In genomic region chr3:81790117-81790516, GRCh38 we compare ENCODE assay signal across 17 cellular contexts.
"Had no signal": no experiment of that assay in that cellular context is flagged by ENCODE, and none has a peak within 500 bp of the region (broad histone marks: within the 10 kb centered on the region; RNA-seq: fewer than 3 reads in every experiment).

No MANE protein-coding gene starts in this region.

- H3K4me3 ChIP-seq: colonic mucosa, pancreas, transverse colon had no signal

- H3K4me1 ChIP-seq: colonic mucosa, pancreas, transverse colon had no signal

- H3K9me3 ChIP-seq: colonic mucosa, pancreas, transverse colon had no signal

- H3K36me3 ChIP-seq: colonic mucosa, pancreas, transverse colon had no signal

- ATAC-seq: activated T-cell treated with anti-CD3 and anti-CD28 coated beads, Interleukin-2, amount 50 U/mL, for 4 hours; left lobe of liver; naive thymus-derived CD8-positive, alpha-beta T cell; pancreas; T-helper 17 cell had no signal

- H3K27ac ChIP-seq: colonic mucosa, epithelial cell of prostate, pancreas, transverse colon, VCaP had no signal

- H3K27me3 ChIP-seq: colonic mucosa, pancreas, transverse colon had no signal

- DNase-seq: activated CD4-positive, alpha-beta T cell treated with anti-CD3 and anti-CD28 coated beads, Interleukin-2, amount 50 U/mL, for 1 hour; activated CD4-positive, CD25-positive, alpha-beta regulatory T cell treated with anti-CD3 and anti-CD28 coated beads, Interleukin-2, amount 50 U/mL, for 72 hours; activated CD8-positive, alpha-beta memory T cell treated with anti-CD3 and anti-CD28 coated beads, Interleukin-2, amount 50 U/mL, for 4 hours; activated naive CD4-positive, alpha-beta T cell treated with anti-CD3 and anti-CD28 coated beads for 36 hours; activated T-cell treated with anti-CD3 and anti-CD28 coated beads, Interleukin-2, amount 50 U/mL, for 4 hours; colonic mucosa; endodermal cell; foreskin fibroblast; glutamatergic neuron; naive thymus-derived CD8-positive, alpha-beta T cell; pancreas; stimulated activated naive CD4-positive, alpha-beta T cell treated with Interleukin-2 at 50 U/mL for 16 hours; T-helper 17 cell; transverse colon had no signal
